1 cellular context compared by ENCODE assay signal in the genomic region with DNA sequence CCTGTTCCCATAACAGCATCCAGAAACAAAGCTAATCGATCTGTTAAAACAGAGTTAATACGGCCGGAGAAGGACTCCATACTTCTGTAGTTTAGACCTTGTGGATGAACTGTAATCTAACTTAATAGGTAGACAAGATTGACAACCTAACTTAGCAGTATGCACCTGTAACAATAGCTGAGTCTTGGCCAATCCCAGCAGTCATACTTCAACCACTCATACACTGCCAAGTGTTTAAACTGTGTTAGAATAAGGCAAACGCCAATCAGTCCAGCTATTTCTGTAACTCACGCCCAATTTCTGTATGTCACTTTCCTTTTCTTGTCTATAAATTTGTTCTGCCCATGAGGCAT.
TF ChIP-seq lines count a peak whose summit lies in the region.

No MANE protein-coding gene starts in this region.

TF ChIP-seq in K562, 482 proteins besides CTCF, POLR2A, EP300 and RAD21 (continued from another document):
- TF ChIP-seq ZBTB2 (IDR thresholded peaks at IDR 0.05) (no peak), MAZ (CRISPR knock-in tag; conservative IDR thresholded peaks at IDR 0.05 in 1 of 2, IDR thresholded peaks at IDR 0.05 in 1 of 2) (peak in 1 of 2 experiments; percentile 0; a peak in 1 of 4 replicates)
TF ChIP-seq in K562: peak in this region for 2.
